In genomic region chr11:118629761-118630661, GRCh38 we compare ENCODE assay signal across 20 cellular contexts. TPM values are rescaled to one million over a fixed set of nuclear protein-coding genes. Genes with fewer than 3 reads are reported as not detected.
A peak's percentile ranks its signal among the peaks of the same experiment; 100 is the strongest.
DNase-seq lines count a peak whose midpoint lies in the region; FAIRE-seq and TF ChIP-seq lines count a peak whose summit lies in the region.
"Had no signal": no experiment of that assay in that cellular context is flagged by ENCODE, and none has a peak within 500 bp of the region (broad histone marks: within the 10 kb centered on the region; RNA-seq: fewer than 3 reads in every experiment).

No MANE protein-coding gene starts in this region.

- DNase-seq in left ventricle myocardium inferior, result no peak
- no peak for DNase-seq in right atrium auricular region (ENCODE audit: low spot score)
- no peak for DNase-seq in endothelial cell (ENCODE audit: low spot score)
- no peak for DNase-seq in SIG-M5 treated with dmso at 0.1 percent for 504 hours (lab: John Stamatoyannopoulos, UW; ENCODE audit: unreplicated experiment)
- DNase-seq in activated naive CD8-positive, alpha-beta T cell treated with anti-CD3 and anti-CD28 coated beads for 36 hours, result no peak
- no peak for DNase-seq in urothelium cell line (ENCODE audit: low spot score)
- DNase-seq in NK-92 (lab: John Stamatoyannopoulos, UW; ENCODE audit: unreplicated experiment), result no peak
- DNase-seq: activated CD8-positive, alpha-beta T cell treated with anti-CD3 and anti-CD28 coated beads, Interleukin-2, amount 10 ng/mL, durations not matched to agents 7 days and 5 days; CD4-positive, alpha-beta memory T cell; NCI-H1694 treated with DMSO at 0.1 percent for 48 hours; NCI-H526 treated with DMSO at 0.1 percent for 48 hours; stimulated activated CD4-positive, alpha-beta T cell treated with anti-CD3 and anti-CD28 coated beads, Interleukin-12 subunit alpha, Interleukin-12 subunit beta, amount 100 ng/mL, for 4 hours had no signal

- TF ChIP-seq CTCF in left ventricle myocardium inferior (IDR thresholded peaks at IDR 0.05; ENCODE audit: borderline replicate concordance), result no peak
- no peak for TF ChIP-seq CTCF in right atrium auricular region (IDR thresholded peaks at IDR 0.05)
- no peak for TF ChIP-seq CTCF in endothelial cell (IDR thresholded peaks at IDR 0.05; ENCODE audit: unreplicated experiment)
- no peak for TF ChIP-seq CTCF in nephron (IDR thresholded peaks at IDR 0.05; ENCODE audit: unreplicated experiment in 3 of 3)

- FAIRE-seq in urothelium cell line (lab: Jason Lieb, UNC), result no peak
- FAIRE-seq: RCC 7860 had no signal

- H3K27me3 Mint-ChIP-seq in endothelial cell (ENCODE audit: unreplicated experiment), result peaks cover 4% of the 10 kb centered on the region
- no peaks in the 10 kb centered on the region for H3K27me3 Mint-ChIP-seq in nephron (ENCODE audit: low read depth)
- H3K27me3 Mint-ChIP-seq in activated naive CD8-positive, alpha-beta T cell treated with anti-CD3 and anti-CD28 coated beads for 36 hours, result no peaks in the 10 kb centered on the region
- H3K27me3 Mint-ChIP-seq: CD4-positive, alpha-beta memory T cell had no signal

- H3K27ac ChIP-seq in left ventricle myocardium inferior (replicated peaks), result peak overlapping the region; percentile 79
- peak overlapping the region in 1 of 2 donors; percentile 68 for H3K27ac ChIP-seq in right atrium auricular region
- H3K27ac ChIP-seq: epithelial cell of prostate, VCaP had no signal

- peaks cover 99% of the 10 kb centered on the region for H3K4me1 ChIP-seq in left ventricle myocardium inferior
- H3K4me1 ChIP-seq in right atrium auricular region, result peaks cover 0 to 85% of the 10 kb centered on the region in 2 donors

- intact Hi-C loops in left ventricle myocardium inferior (cut with micrococcal nuclease), result no loop called here

- H3K36me3 Mint-ChIP-seq in endothelial cell (ENCODE audit: low read depth, unreplicated experiment) (peaks cover 15% of the 10 kb centered on the region), nephron (ENCODE audit: low read depth) (peaks cover 55% of the 10 kb centered on the region)
- no peaks in the 10 kb centered on the region for H3K36me3 Mint-ChIP-seq in activated naive CD8-positive, alpha-beta T cell treated with anti-CD3 and anti-CD28 coated beads for 36 hours
- H3K36me3 Mint-ChIP-seq: CD4-positive, alpha-beta memory T cell; stimulated activated memory B cell treated with anti-CD40 and anti-IgM and Interleukin-4, amounts not matched to agents 10 μg/mL and 1 μg/mL and 100 μg/mL, for 72 hours had no signal

- H3K27ac Mint-ChIP-seq in endothelial cell (ENCODE audit: unreplicated experiment) (peak overlapping the region; percentile 36), nephron (peak overlapping the region in 2 of 3 experiments; percentile 0 to 59)
- no peak overlapping the region for H3K27ac Mint-ChIP-seq in activated naive CD8-positive, alpha-beta T cell treated with anti-CD3 and anti-CD28 coated beads for 36 hours
- H3K27ac Mint-ChIP-seq: activated CD8-positive, alpha-beta T cell treated with anti-CD3 and anti-CD28 coated beads, Interleukin-2, amount 10 ng/mL, durations not matched to agents 7 days and 5 days; stimulated activated memory B cell treated with anti-CD40 and anti-IgM and Interleukin-4, amounts not matched to agents 10 μg/mL and 1 μg/mL and 100 μg/mL, for 72 hours had no signal

- H3K27me3 ChIP-seq in left ventricle myocardium inferior (ENCODE audit: low read depth) (no peaks in the 10 kb centered on the region), right atrium auricular region (no peaks in the 10 kb centered on the region)

- H3K9me3 ChIP-seq in left ventricle myocardium inferior (replicated peaks) (no peaks in the 10 kb centered on the region), right atrium auricular region (no peaks in the 10 kb centered on the region)

- H3K4me1 Mint-ChIP-seq in endothelial cell (ENCODE audit: unreplicated experiment) (peaks cover 24% of the 10 kb centered on the region), nephron (peaks cover 45% of the 10 kb centered on the region)
- peaks cover 4% of the 10 kb centered on the region for H3K4me1 Mint-ChIP-seq in activated naive CD8-positive, alpha-beta T cell treated with anti-CD3 and anti-CD28 coated beads for 36 hours
- H3K4me1 Mint-ChIP-seq: CD4-positive, alpha-beta memory T cell; stimulated activated memory B cell treated with anti-CD40 and anti-IgM and Interleukin-4, amounts not matched to agents 10 μg/mL and 1 μg/mL and 100 μg/mL, for 72 hours had no signal

- H3K4me3 ChIP-seq in left ventricle myocardium inferior, result no peak overlapping the region
- no peak overlapping the region for H3K4me3 ChIP-seq in right atrium auricular region

- H3K4me3 Mint-ChIP-seq in endothelial cell (ENCODE audit: unreplicated experiment) (peak overlapping the region; percentile 43), nephron (peak overlapping the region in 1 of 3 experiments; percentile 77)
- no peak overlapping the region for H3K4me3 Mint-ChIP-seq in activated naive CD8-positive, alpha-beta T cell treated with anti-CD3 and anti-CD28 coated beads for 36 hours
- H3K4me3 Mint-ChIP-seq: activated CD8-positive, alpha-beta T cell treated with anti-CD3 and anti-CD28 coated beads, Interleukin-2, amount 10 ng/mL, durations not matched to agents 7 days and 5 days; CD4-positive, alpha-beta memory T cell; stimulated activated memory B cell treated with anti-CD40 and anti-IgM and Interleukin-4, amounts not matched to agents 10 μg/mL and 1 μg/mL and 100 μg/mL, for 72 hours had no signal

- H3K36me3 ChIP-seq in left ventricle myocardium inferior (peaks cover 88% of the 10 kb centered on the region), right atrium auricular region (peaks cover 80% of the 10 kb centered on the region)

- no peaks in the 10 kb centered on the region for H3K9me3 Mint-ChIP-seq in endothelial cell (ENCODE audit: unreplicated experiment)
- H3K9me3 Mint-ChIP-seq in nephron, result no peaks in the 10 kb centered on the region
- H3K9me3 Mint-ChIP-seq in activated naive CD8-positive, alpha-beta T cell treated with anti-CD3 and anti-CD28 coated beads for 36 hours, result no peaks in the 10 kb centered on the region
- H3K9me3 Mint-ChIP-seq: CD4-positive, alpha-beta memory T cell; stimulated activated memory B cell treated with anti-CD40 and anti-IgM and Interleukin-4, amounts not matched to agents 10 μg/mL and 1 μg/mL and 100 μg/mL, for 72 hours had no signal

RNA-seq across cellular contexts. Expression of gene PHLDB1, which starts 22.6 kb away (rescaled TPM):
- total RNA-seq in left ventricle myocardium inferior, result 102 TPM
- 100 to 1,000 TPM; 102 to 105 TPM for total RNA-seq in right atrium auricular region
- 45.4 TPM for total RNA-seq in endothelial cell (ENCODE audit: unreplicated experiment)
- total RNA-seq in activated naive CD8-positive, alpha-beta T cell treated with anti-CD3 and anti-CD28 coated beads for 36 hours, result 1 to 10 TPM; 2.9 to 3.0 TPM

RNA-seq across cellular contexts. Expression of gene TREH, which starts 49.4 kb away (rescaled TPM):
- not detected for total RNA-seq in left ventricle myocardium inferior
- total RNA-seq in right atrium auricular region, result not detected
- total RNA-seq in endothelial cell (ENCODE audit: unreplicated experiment), result not detected
- not detected for total RNA-seq in activated naive CD8-positive, alpha-beta T cell treated with anti-CD3 and anti-CD28 coated beads for 36 hours
- total RNA-seq: activated CD8-positive, alpha-beta T cell treated with anti-CD3 and anti-CD28 coated beads, Interleukin-2, amount 10 ng/mL, durations not matched to agents 7 days and 5 days; CD4-positive, alpha-beta memory T cell; mesenteric fat pad; omental fat pad; urinary bladder had no signal

RNA-seq across cellular contexts. Expression of gene ARCN1, which starts 57.8 kb away (rescaled TPM):
- total RNA-seq in left ventricle myocardium inferior (99.4 TPM), right atrium auricular region (100 to 1,000 TPM; 103 to 111 TPM), endothelial cell (ENCODE audit: unreplicated experiment) (145 TPM)
- 100 to 1,000 TPM; 141 to 150 TPM for total RNA-seq in activated naive CD8-positive, alpha-beta T cell treated with anti-CD3 and anti-CD28 coated beads for 36 hours

Comparison
In these comparisons a context has a peak if more than half of its experiments do, and no peak if none do; other contexts are left out.
1. RNA of gene PHLDB1, which starts 22.6 kb away (total RNA-seq): 102 to 105 TPM in right atrium auricular region, 102 TPM in left ventricle myocardium inferior (single experiment) and 45.4 TPM in endothelial cell (single experiment); 2.9 to 3.0 TPM in activated naive CD8-positive, alpha-beta T cell treated with anti-CD3 and anti-CD28 coated beads for 36 hours; every median in the first group is over 10 times any median in the second.